ENCODE assay signal across 8 cellular contexts in the genomic region with DNA sequence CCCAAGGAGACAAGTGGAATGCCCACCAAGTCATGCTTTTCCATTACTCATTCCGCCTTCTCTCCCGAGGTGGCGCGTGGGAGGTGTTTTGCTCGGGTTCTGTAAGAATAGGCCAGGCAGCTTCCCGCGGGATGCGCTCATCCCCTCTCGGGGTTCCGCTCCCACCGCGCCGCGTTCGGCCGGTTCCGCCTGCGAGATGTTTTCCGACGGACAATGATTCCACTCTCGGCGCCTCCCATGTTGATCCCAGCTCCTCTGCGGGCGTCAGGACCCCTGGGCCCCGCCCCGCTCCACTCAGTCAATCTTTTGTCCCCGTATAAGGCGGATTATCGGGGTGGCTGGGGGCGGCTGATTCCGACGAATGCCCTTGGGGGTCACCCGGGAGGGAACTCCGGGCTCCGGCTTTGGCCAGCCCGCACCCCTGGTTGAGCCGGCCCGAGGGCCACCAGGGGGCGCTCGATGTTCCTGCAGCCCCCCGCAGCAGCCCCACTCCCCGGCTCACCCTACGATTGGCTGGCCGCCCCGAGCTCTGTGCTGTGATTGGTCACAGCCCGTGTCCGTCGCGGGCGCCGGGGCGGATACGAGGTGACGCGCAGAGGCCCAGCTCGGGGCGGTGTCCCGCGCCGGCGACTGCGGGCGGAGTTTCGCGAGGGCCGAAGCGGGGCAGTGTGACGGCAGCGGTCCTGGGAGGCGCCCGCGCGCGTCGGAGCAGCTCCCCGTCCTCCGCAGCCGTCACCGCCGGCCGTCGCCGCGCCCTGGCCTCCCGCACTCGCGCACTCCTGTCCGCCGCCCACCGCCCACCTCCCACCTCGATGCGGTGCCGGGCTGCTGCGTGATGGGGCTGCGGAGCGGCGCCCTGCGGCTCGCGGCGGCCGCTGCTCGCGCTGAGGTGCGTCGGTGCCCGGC. TPM values are rescaled to one million over a fixed set of nuclear protein-coding genes. Genes with fewer than 3 reads are reported as not detected.
A peak's percentile ranks its signal among the peaks of the same experiment; 100 is the strongest.
DNase-seq lines count a peak whose midpoint lies in the region; ATAC-seq, FAIRE-seq and TF ChIP-seq lines count a peak whose summit lies in the region.

A gene with protein sequence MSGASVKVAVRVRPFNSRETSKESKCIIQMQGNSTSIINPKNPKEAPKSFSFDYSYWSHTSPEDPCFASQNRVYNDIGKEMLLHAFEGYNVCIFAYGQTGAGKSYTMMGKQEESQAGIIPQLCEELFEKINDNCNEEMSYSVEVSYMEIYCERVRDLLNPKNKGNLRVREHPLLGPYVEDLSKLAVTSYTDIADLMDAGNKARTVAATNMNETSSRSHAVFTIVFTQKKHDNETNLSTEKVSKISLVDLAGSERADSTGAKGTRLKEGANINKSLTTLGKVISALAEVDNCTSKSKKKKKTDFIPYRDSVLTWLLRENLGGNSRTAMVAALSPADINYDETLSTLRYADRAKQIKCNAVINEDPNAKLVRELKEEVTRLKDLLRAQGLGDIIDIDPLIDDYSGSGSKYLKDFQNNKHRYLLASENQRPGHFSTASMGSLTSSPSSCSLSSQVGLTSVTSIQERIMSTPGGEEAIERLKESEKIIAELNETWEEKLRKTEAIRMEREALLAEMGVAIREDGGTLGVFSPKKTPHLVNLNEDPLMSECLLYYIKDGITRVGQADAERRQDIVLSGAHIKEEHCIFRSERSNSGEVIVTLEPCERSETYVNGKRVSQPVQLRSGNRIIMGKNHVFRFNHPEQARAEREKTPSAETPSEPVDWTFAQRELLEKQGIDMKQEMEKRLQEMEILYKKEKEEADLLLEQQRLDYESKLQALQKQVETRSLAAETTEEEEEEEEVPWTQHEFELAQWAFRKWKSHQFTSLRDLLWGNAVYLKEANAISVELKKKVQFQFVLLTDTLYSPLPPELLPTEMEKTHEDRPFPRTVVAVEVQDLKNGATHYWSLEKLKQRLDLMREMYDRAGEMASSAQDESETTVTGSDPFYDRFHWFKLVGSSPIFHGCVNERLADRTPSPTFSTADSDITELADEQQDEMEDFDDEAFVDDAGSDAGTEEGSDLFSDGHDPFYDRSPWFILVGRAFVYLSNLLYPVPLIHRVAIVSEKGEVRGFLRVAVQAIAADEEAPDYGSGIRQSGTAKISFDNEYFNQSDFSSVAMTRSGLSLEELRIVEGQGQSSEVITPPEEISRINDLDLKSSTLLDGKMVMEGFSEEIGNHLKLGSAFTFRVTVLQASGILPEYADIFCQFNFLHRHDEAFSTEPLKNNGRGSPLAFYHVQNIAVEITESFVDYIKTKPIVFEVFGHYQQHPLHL (N-terminal part only) (plus strand): TSS at position 666 of the 906 bp plus-strand sequence. CDS start 21,759 bp downstream, outside the sequence.

- no peaks in the 10 kb centered on the region for H3K36me3 ChIP-seq in HepG2 (replicated peaks in 1 of 2; ENCODE audit: control insufficient read depth in 1 of 2, insufficient read depth in 2 of 2, low read length in 2 of 2)

- TF ChIP-seq POLR2A in HepG2 (IDR thresholded peaks at IDR 0.05; ENCODE audit: insufficient read depth in 1 of 2, low read depth in 2 of 2, low read length in 2 of 2): peak; percentile 86 to 93

- BruUV-seq in HepG2 (replicated peaks; lab: Mats Ljungman, UMichigan): no TSS peak

- peaks cover 14% of the 10 kb centered on the region for H3K36me3 Mint-ChIP-seq in dendritic cell treated with granulocyte-macrophage colony-stimulating factor and Interleukin-4, amounts not matched to agents 40 ng/mL and 50 ng/mL, for 4 days (ENCODE audit: low read depth)

- CTCF ChIA-PET in HepG2 (lab: Yijun Ruan, JAX; ENCODE audit: low intra/inter-chr PET ratio, low total read pairs): interaction anchor here (1.0 kb wide), 1 partner anchor 128 kb away, joined by 3 read pairs; no protein-coding TSS in a partner anchor

- in situ Hi-C loops in HepG2 (cut with HindIII; ENCODE audit: extremely low pct_ligation_motif_present, low pct_unique_long_range_greater_than_20kb): no loop called here

- H3K27ac ChIP-seq in C4-2B (peak within 1 kb of the TSS; percentile 94), HepG2 (ENCODE audit: extremely low read length, insufficient read depth, low read length) (peak within 1 kb of the TSS; percentile 86)

- peak within 1 kb of the TSS; percentile 90 to 93 (median 91) for H3K4me3 ChIP-seq in HepG2 (replicated peaks in 1 of 3; ENCODE audit: insufficient read depth in 1 of 3, low read depth in 2 of 3, low read length in 3 of 3)

- no peaks in the 10 kb centered on the region; a peak in 1 of 5 replicates for H3K27me3 ChIP-seq in HepG2 (ENCODE audit: control insufficient read depth in 1 of 2, insufficient read depth in 2 of 2, low read length in 2 of 2)

- H3K9ac ChIP-seq in HepG2 (ENCODE audit: insufficient read depth, low read depth, low read length): peak within 1 kb of the TSS; percentile 88

- H3K27me3 Mint-ChIP-seq in dendritic cell treated with granulocyte-macrophage colony-stimulating factor and Interleukin-4, amounts not matched to agents 40 ng/mL and 50 ng/mL, for 4 days: no peaks in the 10 kb centered on the region

- peaks cover 44% of the 10 kb centered on the region for H3K4me1 ChIP-seq in HepG2 (ENCODE audit: insufficient read depth, low read length)

- peak within 1 kb of the TSS; percentile 95 for H3K4me3 Mint-ChIP-seq in dendritic cell treated with granulocyte-macrophage colony-stimulating factor and Interleukin-4, amounts not matched to agents 40 ng/mL and 50 ng/mL, for 4 days

- DNase-seq in NCI-H748 (lab: John Stamatoyannopoulos, UW; ENCODE audit: unreplicated experiment) (peak; percentile 94), HepG2 (ENCODE audit: low spot score) (peak; percentile 91)
- peak; percentile 89 to 94 for DNase-seq in activated CD4-positive, alpha-beta T cell treated with anti-CD3 and anti-CD28 coated beads, Interleukin-2, amount 50 U/mL, for 24 hours (ENCODE audit: low read depth in 1 of 2, low spot score in 1 of 2)
- DNase-seq in stimulated activated CD4-positive, alpha-beta T cell treated with anti-CD3 and anti-CD28 coated beads, Interleukin-4, amount 100 ng/mL, for 1 hour: peak; percentile 96

- peaks cover 36% of the 10 kb centered on the region for H3K79me2 ChIP-seq in HepG2 (ENCODE audit: insufficient read depth, low read length)

- ATAC-seq in GM19328 (IDR thresholded peaks at IDR 0.05; ENCODE audit: unreplicated experiment) (peak; percentile 99), HG03520 (IDR thresholded peaks at IDR 0.05; ENCODE audit: unreplicated experiment) (peak; percentile 97), HepG2 (peak; percentile 95)

- H4K20me1 ChIP-seq in HepG2 (ENCODE audit: insufficient read depth, low read length): peaks cover 20% of the 10 kb centered on the region

- POLR2A ChIA-PET in HepG2 (lab: Yijun Ruan, JAX): interaction anchor here (0.7 to 1.6 kb wide), 12 partner anchors 10 to 267 kb away, joined by 3 to 6 read pairs (median 4); a partner anchor contains a TSS

- FAIRE-seq in HepG2 (lab: Jason Lieb, UNC): no peak

- H3K4me2 ChIP-seq in HepG2 (ENCODE audit: low read depth, low read length): peak within 1 kb of the TSS; percentile 90

- H3K9me3 Mint-ChIP-seq in dendritic cell treated with granulocyte-macrophage colony-stimulating factor and Interleukin-4, amounts not matched to agents 40 ng/mL and 50 ng/mL, for 4 days: no peaks in the 10 kb centered on the region

- TF ChIP-seq RAD21 in HepG2 (CRISPR knock-in tag; IDR thresholded peaks at IDR 0.05): peak; percentile 88

- peak within 1 kb of the TSS; percentile 100 for H3K27ac Mint-ChIP-seq in dendritic cell treated with granulocyte-macrophage colony-stimulating factor and Interleukin-4, amounts not matched to agents 40 ng/mL and 50 ng/mL, for 4 days

- TF ChIP-seq EP300 in HepG2 (IDR thresholded peaks at IDR 0.05; ENCODE audit: low read depth in 2 of 2, low read length in 2 of 2) (no peak), HepG2 (CRISPR knock-in tag; IDR thresholded peaks at IDR 0.05; ENCODE audit: borderline replicate concordance) (no peak)

- TF ChIP-seq CTCF in C4-2B (conservative IDR thresholded peaks at IDR 0.05) (peak; percentile 100), HepG2 (CRISPR knock-in tag; IDR thresholded peaks at IDR 0.05) (peak; percentile 94)

- no peak within 1 kb of the TSS for H2AFZ ChIP-seq in HepG2 (ENCODE audit: low read length)

- H3K9me3 ChIP-seq in HepG2 (ENCODE audit: low read length): no peaks in the 10 kb centered on the region

- WGBS in HepG2 (ENCODE audit: low lambda C conversion rate): 1% methylated on average over 21 of the region's 107 CpGs

- intact Hi-C loops in dendritic cell treated with granulocyte-macrophage colony-stimulating factor and Interleukin-4, amounts not matched to agents 40 ng/mL and 50 ng/mL, for 4 days (cut with micrococcal nuclease): no loop called here
- intact Hi-C loops in HepG2 (cut with micrococcal nuclease; ENCODE audit: unreplicated experiment): loop anchor here (2.0 to 5.0 kb wide), 3 partner anchors 19 to 219 kb away; no protein-coding TSS in a partner anchor

- H3K4me1 Mint-ChIP-seq in dendritic cell treated with granulocyte-macrophage colony-stimulating factor and Interleukin-4, amounts not matched to agents 40 ng/mL and 50 ng/mL, for 4 days (ENCODE audit: low read depth): peaks cover 40% of the 10 kb centered on the region

TF ChIP-seq in HepG2, 621 proteins besides CTCF, POLR2A, EP300 and RAD21 (continues in another document):
- no peak for TF ChIP-seq CEBPG (CRISPR knock-in tag; IDR thresholded peaks at IDR 0.05)

RNA-seq across cellular contexts. Expression of the gene that starts here (rescaled TPM):
- total RNA-seq in HepG2 (2016; rRNA removed; fragmentation: Illumina TruSeq; extraction: Trizol): 26.7 and 43.6 TPM in 2 replicates
- total RNA-seq in HepG2 (2016; cell fraction: cytosol; rRNA removed; fragmentation: Illumina TruSeq; extraction: Trizol; ENCODE audit: low read depth): 5.1 and 5.3 TPM in 2 replicates
- 25.5 and 40.1 TPM in 2 replicates for total RNA-seq in HepG2 (2016; cell fraction: insoluble cytoplasmic fraction; rRNA removed; fragmentation: Illumina TruSeq; extraction: Trizol)
- total RNA-seq in HepG2 (2016; cell fraction: membrane; rRNA removed; fragmentation: Illumina TruSeq; extraction: Trizol): 11.3 and 11.4 TPM in 2 replicates
- 35.4 and 42.7 TPM in 2 replicates for total RNA-seq in HepG2 (2016; cell fraction: nucleus; rRNA removed; fragmentation: Illumina TruSeq; extraction: Trizol)
- 27.0 and 32.5 TPM in 2 replicates for polyA plus RNA-seq in HepG2 (2011; rRNA removed)
- 18.2 and 23.8 TPM in 2 replicates for polyA plus RNA-seq in HepG2 (2011; cell fraction: cytosol; rRNA removed)
- 22.1 and 26.2 TPM in 2 replicates for polyA plus RNA-seq in HepG2 (2011; cell fraction: nucleus; rRNA removed)
- 21.2 and 27.8 TPM in 2 replicates for polyA plus RNA-seq in HepG2 (2012)
- 0.59 and 0.67 TPM in 2 replicates for polyA plus RNA-seq in HepG2 (2016; cell fraction: cytosol; fragmentation: Illumina TruSeq; extraction: Trizol; ENCODE audit: low read depth)
- 23.0 and 24.6 TPM in 2 replicates for polyA plus RNA-seq in HepG2 (2016; cell fraction: insoluble cytoplasmic fraction; fragmentation: Illumina TruSeq; extraction: Trizol; ENCODE audit: low read depth)
- polyA plus RNA-seq in HepG2 (2016; cell fraction: membrane; fragmentation: Illumina TruSeq; extraction: Trizol; ENCODE audit: low read depth): 1.5 and 1.9 TPM in 2 replicates
- polyA plus RNA-seq in HepG2 (2016; cell fraction: nucleus; fragmentation: Illumina TruSeq; extraction: Trizol; ENCODE audit: insufficient read depth, low read depth): 22.3 and 23.8 TPM in 2 replicates
- 24.7 and 78.1 TPM in 2 replicates for polyA minus RNA-seq in HepG2 (2011; rRNA and poly(A)+ RNA removed; ENCODE audit: low replicate concordance)
- polyA minus RNA-seq in HepG2 (2011; cell fraction: cytosol; rRNA and poly(A)+ RNA removed): 37.6 and 42.0 TPM in 2 replicates
- 62.1 and 75.5 TPM in 2 replicates for polyA minus RNA-seq in HepG2 (2011; cell fraction: nucleus; rRNA and poly(A)+ RNA removed)

Comparison
In these comparisons a context has a peak if more than half of its experiments do, and no peak if none do; other contexts are left out.
1. Peak in every context shown above with its lines: DNase-seq, ATAC-seq, H3K4me3 ChIP-seq and H3K27ac ChIP-seq.